8 cellular contexts compared by ENCODE assay signal in genomic region chr7:66150471-66150870, GRCh38. TPM values are rescaled to one million over a fixed set of nuclear protein-coding genes. Genes with fewer than 3 reads are reported as not detected.
A peak's percentile ranks its signal among the peaks of the same experiment; 100 is the strongest.
DNase-seq lines count a peak whose midpoint lies in the region; ATAC-seq and TF ChIP-seq lines count a peak whose summit lies in the region.

No MANE protein-coding gene starts in this region.

- POLR2A ChIA-PET in CD4-positive, alpha-beta memory T cell (lab: Charles Lee; ENCODE audit: partially characterized antibody): no interaction called here

- H3K9me3 ChIP-seq in CD4-positive, alpha-beta memory T cell (ENCODE audit: control insufficient read depth in 1 of 2, low read length in 2 of 2): no peaks in the 10 kb centered on the region
- H3K9me3 ChIP-seq in gastroesophageal sphincter (no peaks in the 10 kb centered on the region), parathyroid adenoma (ENCODE audit: control insufficient read depth, low read length) (no peaks in the 10 kb centered on the region)

- no peaks in the 10 kb centered on the region for H3K9me3 Mint-ChIP-seq in CD4-positive, alpha-beta memory T cell

- peaks cover 18 to 46% (median 31%) of the 10 kb centered on the region in 4 donors for H3K4me1 Mint-ChIP-seq in CD4-positive, alpha-beta memory T cell

- peaks cover 58 to 59% of the 10 kb centered on the region in 2 donors for H3K36me3 Mint-ChIP-seq in CD4-positive, alpha-beta memory T cell

- CTCF ChIA-PET in CD4-positive, alpha-beta memory T cell (lab: Charles Lee; ENCODE audit: partially characterized antibody): no interaction called here

- peaks cover 29% of the 10 kb centered on the region for H3K4me1 ChIP-seq in CD4-positive, alpha-beta memory T cell (ENCODE audit: insufficient read depth, low read length)
- peaks cover 0 to 79% (median 22%) of the 10 kb centered on the region in 3 donors for H3K4me1 ChIP-seq in gastroesophageal sphincter
- peaks cover 9% of the 10 kb centered on the region for H3K4me1 ChIP-seq in parathyroid adenoma

- no peak for TF ChIP-seq EP300 in gastroesophageal sphincter (IDR thresholded peaks at IDR 0.05)

- no peak overlapping the region for H2AFZ ChIP-seq in parathyroid adenoma

- no peaks in the 10 kb centered on the region for H3K27me3 ChIP-seq in CD4-positive, alpha-beta memory T cell (ENCODE audit: insufficient read depth, low read length)
- H3K27me3 ChIP-seq in gastroesophageal sphincter: no peaks in the 10 kb centered on the region
- H3K27me3 ChIP-seq in parathyroid adenoma (ENCODE audit: control insufficient read depth, insufficient read depth, low read length): no peaks in the 10 kb centered on the region

- H3K36me3 ChIP-seq in CD4-positive, alpha-beta memory T cell (ENCODE audit: insufficient read depth, low read length): peaks cover 39% of the 10 kb centered on the region
- H3K36me3 ChIP-seq in gastroesophageal sphincter: peaks cover 0 to 69% of the 10 kb centered on the region in 2 donors
- H3K36me3 ChIP-seq in parathyroid adenoma (ENCODE audit: control insufficient read depth, insufficient read depth, low read length): no peaks in the 10 kb centered on the region

- 0 to 25% methylated on average over 2 to 3 of the region's 3 CpGs for WGBS in gastroesophageal sphincter (ENCODE audit: low coverage in 1 of 2), 2 donors

- no peak overlapping the region for H3K27ac ChIP-seq in CD4-positive, alpha-beta memory T cell (ENCODE audit: low read depth, low read length)
- H3K27ac ChIP-seq in gastroesophageal sphincter: peak overlapping the region in 3 of 4 donors; percentile 53 to 78 (median 72)
- H3K27ac ChIP-seq in parathyroid adenoma: peak overlapping the region; percentile 26

- intact Hi-C loops in CD4-positive, alpha-beta memory T cell (cut with micrococcal nuclease): no loop called here

- no peak overlapping the region for H3K4me2 ChIP-seq in parathyroid adenoma (ENCODE audit: low read length)

- DNase-seq in CD4-positive, alpha-beta memory T cell: no peak
- DNase-seq in NCI-H1694 treated with DMSO at 0.1 percent for 48 hours (lab: John Stamatoyannopoulos, UW): no peak

- no peak overlapping the region for H3K9ac ChIP-seq in parathyroid adenoma

- H3K4me3 Mint-ChIP-seq in CD4-positive, alpha-beta memory T cell: peak overlapping the region in 1 of 8 donors; percentile 39

- H3K27me3 Mint-ChIP-seq in CD4-positive, alpha-beta memory T cell: no peaks in the 10 kb centered on the region

- ATAC-seq in SK-N-SH treated with all-trans-retinoic acid at 6 μM for 48 hours: peak; percentile 13
- ATAC-seq in gastroesophageal sphincter: peak; percentile 57
- no peak for ATAC-seq in GM21737 (IDR thresholded peaks at IDR 0.05; ENCODE audit: unreplicated experiment)
- ATAC-seq in HG03045 (IDR thresholded peaks at IDR 0.05; ENCODE audit: unreplicated experiment): no peak
- no peak for ATAC-seq in HG03520 (IDR thresholded peaks at IDR 0.05; ENCODE audit: unreplicated experiment)

- no peak for TF ChIP-seq CTCF in gastroesophageal sphincter (IDR thresholded peaks at IDR 0.05)
- no peak for TF ChIP-seq CTCF in parathyroid adenoma (IDR thresholded peaks at IDR 0.05)

- no peak overlapping the region for H3K4me3 ChIP-seq in CD4-positive, alpha-beta memory T cell (ENCODE audit: low read length in 2 of 2)
- H3K4me3 ChIP-seq in gastroesophageal sphincter: no peak overlapping the region
- no peak overlapping the region for H3K4me3 ChIP-seq in parathyroid adenoma (ENCODE audit: low read depth, low read length)

- H3K27ac Mint-ChIP-seq in CD4-positive, alpha-beta memory T cell: peak overlapping the region; percentile 41 to 86 (median 65)

- no peak for TF ChIP-seq POLR2A in gastroesophageal sphincter (IDR thresholded peaks at IDR 0.05)

- no peaks in the 10 kb centered on the region for H3K79me2 ChIP-seq in parathyroid adenoma

TF ChIP-seq in SK-N-SH treated with all-trans-retinoic acid at 6 μM for 48 hours, 23 proteins besides CTCF, POLR2A, EP300 and RAD21 (continues in another document):
- no peak for TF ChIP-seq OSR1 (CRISPR knock-in tag; IDR thresholded peaks at IDR 0.05)
- TF ChIP-seq ESRRG (CRISPR knock-in tag; IDR thresholded peaks at IDR 0.05): no peak
- TF ChIP-seq, protein P1, sequence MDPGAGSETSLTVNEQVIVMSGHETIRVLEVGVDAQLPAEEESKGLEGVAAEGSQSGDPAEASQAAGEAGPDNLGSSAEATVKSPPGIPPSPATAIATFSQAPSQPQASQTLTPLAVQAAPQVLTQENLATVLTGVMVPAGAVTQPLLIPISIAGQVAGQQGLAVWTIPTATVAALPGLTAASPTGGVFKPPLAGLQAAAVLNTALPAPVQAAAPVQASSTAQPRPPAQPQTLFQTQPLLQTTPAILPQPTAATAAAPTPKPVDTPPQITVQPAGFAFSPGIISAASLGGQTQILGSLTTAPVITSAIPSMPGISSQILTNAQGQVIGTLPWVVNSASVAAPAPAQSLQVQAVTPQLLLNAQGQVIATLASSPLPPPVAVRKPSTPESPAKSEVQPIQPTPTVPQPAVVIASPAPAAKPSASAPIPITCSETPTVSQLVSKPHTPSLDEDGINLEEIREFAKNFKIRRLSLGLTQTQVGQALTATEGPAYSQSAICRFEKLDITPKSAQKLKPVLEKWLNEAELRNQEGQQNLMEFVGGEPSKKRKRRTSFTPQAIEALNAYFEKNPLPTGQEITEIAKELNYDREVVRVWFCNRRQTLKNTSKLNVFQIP (CRISPR knock-in tag; IDR thresholded peaks at IDR 0.05; ENCODE audit: borderline replicate concordance, low read depth): no peak
- TF ChIP-seq ZNF70 (CRISPR knock-in tag; IDR thresholded peaks at IDR 0.05): no peak
- no peak for TF ChIP-seq RARB (CRISPR knock-in tag; IDR thresholded peaks at IDR 0.05)
- peak; percentile 86 for TF ChIP-seq ZFP3 (CRISPR knock-in tag; IDR thresholded peaks at IDR 0.05)
- TF ChIP-seq CSDC2 (CRISPR knock-in tag; IDR thresholded peaks at IDR 0.05): peak; percentile 58; the same call in 1 of the 2 replicates
- TF ChIP-seq GLIS3 (CRISPR knock-in tag; IDR thresholded peaks at IDR 0.05): peak; percentile 30; the same call in 1 of the 2 replicates
- TF ChIP-seq ZFP30 (CRISPR knock-in tag; IDR thresholded peaks at IDR 0.05): no peak
- no peak for TF ChIP-seq ZNF8 (CRISPR knock-in tag; IDR thresholded peaks at IDR 0.05)
- TF ChIP-seq PATZ1 (CRISPR knock-in tag; IDR thresholded peaks at IDR 0.05; ENCODE audit: borderline replicate concordance): no peak
- TF ChIP-seq BACH2 (CRISPR knock-in tag; IDR thresholded peaks at IDR 0.05; ENCODE audit: borderline replicate concordance): no peak
- peak; percentile 52 for TF ChIP-seq TCF4 (CRISPR knock-in tag; IDR thresholded peaks at IDR 0.05; ENCODE audit: borderline replicate concordance)
- peak; percentile 93; the same call in 1 of the 2 replicates for TF ChIP-seq SNAI2 (CRISPR knock-in tag; IDR thresholded peaks at IDR 0.05)
- no peak for TF ChIP-seq ARNTL (CRISPR knock-in tag; IDR thresholded peaks at IDR 0.05; ENCODE audit: borderline replicate concordance, low read depth)
- TF ChIP-seq, protein P2, sequence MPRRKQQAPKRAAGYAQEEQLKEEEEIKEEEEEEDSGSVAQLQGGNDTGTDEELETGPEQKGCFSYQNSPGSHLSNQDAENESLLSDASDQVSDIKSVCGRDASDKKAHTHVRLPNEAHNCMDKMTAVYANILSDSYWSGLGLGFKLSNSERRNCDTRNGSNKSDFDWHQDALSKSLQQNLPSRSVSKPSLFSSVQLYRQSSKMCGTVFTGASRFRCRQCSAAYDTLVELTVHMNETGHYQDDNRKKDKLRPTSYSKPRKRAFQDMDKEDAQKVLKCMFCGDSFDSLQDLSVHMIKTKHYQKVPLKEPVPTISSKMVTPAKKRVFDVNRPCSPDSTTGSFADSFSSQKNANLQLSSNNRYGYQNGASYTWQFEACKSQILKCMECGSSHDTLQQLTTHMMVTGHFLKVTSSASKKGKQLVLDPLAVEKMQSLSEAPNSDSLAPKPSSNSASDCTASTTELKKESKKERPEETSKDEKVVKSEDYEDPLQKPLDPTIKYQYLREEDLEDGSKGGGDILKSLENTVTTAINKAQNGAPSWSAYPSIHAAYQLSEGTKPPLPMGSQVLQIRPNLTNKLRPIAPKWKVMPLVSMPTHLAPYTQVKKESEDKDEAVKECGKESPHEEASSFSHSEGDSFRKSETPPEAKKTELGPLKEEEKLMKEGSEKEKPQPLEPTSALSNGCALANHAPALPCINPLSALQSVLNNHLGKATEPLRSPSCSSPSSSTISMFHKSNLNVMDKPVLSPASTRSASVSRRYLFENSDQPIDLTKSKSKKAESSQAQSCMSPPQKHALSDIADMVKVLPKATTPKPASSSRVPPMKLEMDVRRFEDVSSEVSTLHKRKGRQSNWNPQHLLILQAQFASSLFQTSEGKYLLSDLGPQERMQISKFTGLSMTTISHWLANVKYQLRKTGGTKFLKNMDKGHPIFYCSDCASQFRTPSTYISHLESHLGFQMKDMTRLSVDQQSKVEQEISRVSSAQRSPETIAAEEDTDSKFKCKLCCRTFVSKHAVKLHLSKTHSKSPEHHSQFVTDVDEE (CRISPR knock-in tag; IDR thresholded peaks at IDR 0.05): peak; percentile 72; the same call in 1 of the 2 replicates

RNA-seq across cellular contexts. Expression of gene CRCP, which starts 35.8 kb away (rescaled TPM):
- 10 to 100 TPM; 32.8 to 36.8 TPM for total RNA-seq in CD4-positive, alpha-beta memory T cell
- polyA plus RNA-seq in CD4-positive, alpha-beta memory T cell: 10 to 100 TPM; 21.2 to 42.3 TPM
- total RNA-seq in gastroesophageal sphincter: 10 to 100 TPM; 42.8 to 75.8 (median 59.0) TPM

RNA-seq across cellular contexts. Expression of gene TPST1, which starts 54.7 kb away (rescaled TPM):
- 1 to 10 TPM in 1 of 2 experiments, under 1 TPM in 1; 0.91 to 1.2 TPM for total RNA-seq in CD4-positive, alpha-beta memory T cell
- polyA plus RNA-seq in CD4-positive, alpha-beta memory T cell: 1 to 10 TPM in 1 of 2 donors, under 1 TPM in 1; 0.24 to 1.0 TPM
- 10 to 100 TPM; 11.0 to 25.3 (median 19.8) TPM for total RNA-seq in gastroesophageal sphincter

Comparison
In these comparisons a context has a peak if more than half of its experiments do, and no peak if none do; other contexts are left out.
1. ATAC-seq: peak in SK-N-SH treated with all-trans-retinoic acid at 6 μM for 48 hours (single experiment) and gastroesophageal sphincter (single experiment); none in GM21737 (single experiment), HG03045 (single experiment) and HG03520 (single experiment).
2. RNA of gene TPST1, which starts 54.7 kb away (total RNA-seq): 11.0 to 25.3 TPM in gastroesophageal sphincter; 0.91 to 1.2 TPM in CD4-positive, alpha-beta memory T cell; every median in the first group is over 4 times any median in the second.